In genomic region chr4:176789955-176790354, GRCh38 we compare ENCODE assay signal across 8 cellular contexts. TPM values are rescaled to one million over a fixed set of nuclear protein-coding genes. Genes with fewer than 3 reads are reported as not detected.
A peak's percentile ranks its signal among the peaks of the same experiment; 100 is the strongest.
DNase-seq lines count a peak whose midpoint lies in the region; ATAC-seq and TF ChIP-seq lines count a peak whose summit lies in the region.

No MANE protein-coding gene starts in this region.

- peaks cover 39% of the 10 kb centered on the region for H3K27me3 Mint-ChIP-seq in WTC11 (ENCODE audit: low read depth)

- H3K27ac ChIP-seq in cardiac muscle cell (no peak overlapping the region), mesenchymal stem cell (ENCODE audit: low read length, poor library complexity, severe bottlenecking) (no peak overlapping the region)

- H2BK120ac ChIP-seq in mesenchymal stem cell (ENCODE audit: low read depth, low read length), result no peak overlapping the region

- no peaks in the 10 kb centered on the region for H3K36me3 ChIP-seq in cardiac muscle cell
- H3K36me3 ChIP-seq in mesenchymal stem cell (ENCODE audit: control insufficient read depth in 1 of 2, insufficient read depth in 2 of 2, low read depth in 1 of 2, low read length in 2 of 2), result no peaks in the 10 kb centered on the region

- H3K9me3 ChIP-seq in cardiac muscle cell (ENCODE audit: low read depth) (no peaks in the 10 kb centered on the region), mesenchymal stem cell (ENCODE audit: control insufficient read depth, low read length) (no peaks in the 10 kb centered on the region)

- DNase-seq in cardiac muscle cell (ENCODE audit: low read depth in 1 of 2, low spot score in 1 of 2) (peak; percentile 48 to 68), cardiac septum (ENCODE audit: low spot score) (no peak), NCI-H1436 (lab: John Stamatoyannopoulos, UW) (peak; percentile 61), cerebellar cortex (ENCODE audit: low spot score) (peak; percentile 33), mesenchymal stem cell (peak; percentile 76), NCI-H2196 treated with DMSO at 0.1 percent for 48 hours (lab: John Stamatoyannopoulos, UW; ENCODE audit: unreplicated experiment) (no peak), WTC11 (ENCODE audit: low spot score) (no peak)

- H3K27me3 ChIP-seq in cardiac muscle cell, result peaks cover 39% of the 10 kb centered on the region
- no peaks in the 10 kb centered on the region for H3K27me3 ChIP-seq in mesenchymal stem cell (ENCODE audit: control insufficient read depth in 1 of 2, insufficient read depth in 1 of 2, low read length in 2 of 2)

- no peak overlapping the region for H2AK5ac ChIP-seq in mesenchymal stem cell (ENCODE audit: low read length, severe bottlenecking)

- H2AFZ ChIP-seq in mesenchymal stem cell (ENCODE audit: low read depth, low read length), result no peak overlapping the region

- no peak overlapping the region for H3K27ac Mint-ChIP-seq in WTC11

- H2BK5ac ChIP-seq in mesenchymal stem cell (ENCODE audit: low read depth, low read length, poor library complexity, severe bottlenecking), result no peak overlapping the region

- no peaks in the 10 kb centered on the region for H3K4me1 ChIP-seq in cardiac muscle cell (ENCODE audit: low read depth)
- H3K4me1 ChIP-seq in mesenchymal stem cell (ENCODE audit: control insufficient read depth, insufficient read depth, low read depth, low read length), result peaks cover 5% of the 10 kb centered on the region

- H3K9me3 Mint-ChIP-seq in WTC11, result no peaks in the 10 kb centered on the region

- H3K36me3 Mint-ChIP-seq in WTC11, result no peaks in the 10 kb centered on the region

- TF ChIP-seq CTCF in cardiac muscle cell (IDR thresholded peaks at IDR 0.05; ENCODE audit: low read depth, low read length) (peak; percentile 78), WTC11 (IDR thresholded peaks at IDR 0.05) (no peak)

- no peak overlapping the region for H3K23ac ChIP-seq in mesenchymal stem cell (ENCODE audit: low read length in 2 of 2)

- no peak overlapping the region for H2BK12ac ChIP-seq in mesenchymal stem cell (ENCODE audit: low read length in 2 of 2)

- H3K79me1 ChIP-seq in mesenchymal stem cell (replicated peaks; ENCODE audit: low read length, poor library complexity, severe bottlenecking), result peaks cover 13% of the 10 kb centered on the region

- POLR2A ChIA-PET in WTC11 (lab: Charles Lee), result no interaction called here

- no peak overlapping the region for H2BK15ac ChIP-seq in mesenchymal stem cell (ENCODE audit: low read depth, poor library complexity, severe bottlenecking)

- no peak overlapping the region for H3K4ac ChIP-seq in mesenchymal stem cell (ENCODE audit: low read depth in 1 of 2, low read length in 2 of 2)

- intact Hi-C loops in cardiac septum (cut with DNase I), result loop anchor here (2.0 to 5.0 kb wide), 3 partner anchors 223 to 408 kb away; no protein-coding TSS in a partner anchor

- H3K4me2 ChIP-seq in mesenchymal stem cell (ENCODE audit: low read length, poor library complexity, severe bottlenecking), result no peak overlapping the region

- no peak overlapping the region for H4K8ac ChIP-seq in mesenchymal stem cell (ENCODE audit: low read length)

- peaks cover 9% of the 10 kb centered on the region; the same call in 1 of the 2 replicates for H3K4me1 Mint-ChIP-seq in WTC11

- H3K4me3 ChIP-seq in cardiac muscle cell, result no peak overlapping the region
- H3K4me3 ChIP-seq in mesenchymal stem cell (ENCODE audit: insufficient read depth in 1 of 2, low read depth in 1 of 2, low read length in 2 of 2), result peak overlapping the region in 1 of 2 experiments; percentile 94

- H4K91ac ChIP-seq in mesenchymal stem cell (ENCODE audit: low read length), result no peak overlapping the region

- no peak overlapping the region for H3K14ac ChIP-seq in mesenchymal stem cell (ENCODE audit: low read length in 2 of 2)

- peak overlapping the region in 1 of 2 experiments; percentile 61 for H3K18ac ChIP-seq in mesenchymal stem cell (ENCODE audit: low read depth in 1 of 2, low read length in 2 of 2)

- ATAC-seq in HG02642 (IDR thresholded peaks at IDR 0.05; ENCODE audit: poor library complexity, unreplicated experiment) (peak; percentile 46), WTC11 (no peak)

- CTCF ChIA-PET in WTC11 (lab: Charles Lee), result no interaction called here

- WGBS in mesenchymal stem cell, result no CpG with 5 or more reads among the region's 1 CpG

- peak overlapping the region; percentile 98 for H3K9ac ChIP-seq in mesenchymal stem cell (ENCODE audit: low read length)

- H3K4me3 Mint-ChIP-seq in WTC11, result no peak overlapping the region

TF ChIP-seq in WTC11, 78 proteins besides CTCF, POLR2A, EP300 and RAD21 (continues in another document):
- TF ChIP-seq ETV6 (CRISPR knock-in tag; IDR thresholded peaks at IDR 0.05) (no peak), STAT6 (CRISPR knock-in tag; conservative IDR thresholded peaks at IDR 0.05; ENCODE audit: low read depth) (no peak), PREB (CRISPR knock-in tag; IDR thresholded peaks at IDR 0.05; ENCODE audit: borderline replicate concordance) (no peak), MXD4 (CRISPR knock-in tag; IDR thresholded peaks at IDR 0.05; ENCODE audit: borderline replicate concordance) (no peak), IRF1 (CRISPR knock-in tag; IDR thresholded peaks at IDR 0.05) (no peak), MYBL2 (CRISPR knock-in tag; IDR thresholded peaks at IDR 0.05) (no peak), CDX4 (CRISPR knock-in tag; IDR thresholded peaks at IDR 0.05; ENCODE audit: borderline replicate concordance) (no peak), ZNF138 (CRISPR knock-in tag; conservative IDR thresholded peaks at IDR 0.05) (no peak), KAT7 (CRISPR knock-in tag; IDR thresholded peaks at IDR 0.05; ENCODE audit: borderline replicate concordance) (no peak), HMGXB4 (CRISPR knock-in tag; IDR thresholded peaks at IDR 0.05) (no peak), MLX (CRISPR knock-in tag; IDR thresholded peaks at IDR 0.05) (no peak), JUN (CRISPR knock-in tag; IDR thresholded peaks at IDR 0.05) (no peak)

RNA-seq across cellular contexts. Expression of gene VEGFC, which starts 2.8 kb away (rescaled TPM):
- total RNA-seq in cardiac muscle cell (3.5 and 4.3 TPM in 2 replicates), cardiac septum (15.0 TPM), WTC11 (2021) (0.61 to 1.1 TPM (median 0.71 TPM) in 3 replicates)
- 4.2 and 4.9 TPM in 2 replicates for polyA plus RNA-seq in cardiac muscle cell
- polyA plus RNA-seq in mesenchymal stem cell (2013, experiment 1 of 2), result 18.0 TPM
- polyA plus RNA-seq in mesenchymal stem cell (2013, experiment 2 of 2), result 17.4 TPM

Comparison
In these comparisons a context has a peak if more than half of its experiments do, and no peak if none do; other contexts are left out.
1. DNase-seq: peak in cardiac muscle cell (2 of 2), NCI-H1436 (single experiment), cerebellar cortex (single experiment) and mesenchymal stem cell (single experiment); none in cardiac septum (single experiment), NCI-H2196 treated with DMSO at 0.1 percent for 48 hours (single experiment) and WTC11 (single experiment).